In the genomic region with DNA sequence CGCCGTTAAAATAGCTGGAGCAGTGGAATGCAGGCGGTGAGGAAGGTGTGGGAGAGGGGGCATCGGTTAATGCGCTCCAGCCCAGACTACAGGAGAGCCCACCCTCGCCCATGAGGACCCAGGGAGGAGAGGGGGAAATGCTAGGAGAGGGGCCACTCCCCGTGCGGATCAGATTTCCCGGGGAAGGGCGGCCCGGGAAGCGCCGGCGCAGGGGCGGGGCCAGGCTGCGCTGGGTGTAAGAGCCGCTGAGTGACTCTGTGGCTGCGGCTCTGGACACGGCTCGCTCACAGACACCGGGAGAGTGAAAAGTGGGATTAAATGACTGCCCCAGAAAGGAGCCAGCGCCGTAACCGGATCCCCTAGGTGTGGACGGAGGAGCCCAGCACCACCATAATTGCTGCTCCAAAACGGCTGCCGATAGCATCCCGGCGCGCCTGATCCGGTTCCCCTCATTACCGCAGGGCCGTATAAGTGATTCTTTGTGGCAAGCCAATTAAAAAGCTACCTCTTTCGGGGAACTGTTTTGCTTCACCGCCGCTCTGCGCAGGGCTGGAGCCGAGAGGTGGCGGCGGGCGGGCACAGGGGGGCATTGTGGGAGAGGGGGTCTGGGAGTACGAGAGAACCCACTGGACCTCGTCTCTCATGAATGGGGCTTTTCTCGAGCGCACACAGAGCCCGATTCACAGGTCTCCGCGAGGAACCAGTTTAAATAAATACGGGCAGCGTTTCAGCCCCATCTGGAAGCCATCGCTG, we compare ENCODE assay signal across 8 cellular contexts. TPM values are rescaled to one million over a fixed set of nuclear protein-coding genes. Genes with fewer than 3 reads are reported as not detected.
A peak's percentile ranks its signal among the peaks of the same experiment; 100 is the strongest.
DNase-seq lines count a peak whose midpoint lies in the region; ATAC-seq, FAIRE-seq and TF ChIP-seq lines count a peak whose summit lies in the region.

No MANE protein-coding gene starts in this region.

- H3K27ac ChIP-seq in A549 = peak overlapping the region in 1 of 2 experiments; percentile 43; a peak in 2 of 6 replicates
- H3K27ac ChIP-seq in endothelial cell of umbilical vein (ENCODE audit: insufficient read depth, low read depth, low read length) = no peak overlapping the region
- H3K27ac ChIP-seq in muscle layer of colon (ENCODE audit: low read depth, low read length) = no peak overlapping the region

- H3K36me3 ChIP-seq in endothelial cell of umbilical vein (ENCODE audit: control insufficient read depth in 2 of 2, extremely low read depth in 1 of 2, insufficient read depth in 2 of 2, low read length in 2 of 2) (no peaks in the 10 kb centered on the region), muscle layer of colon (ENCODE audit: insufficient read depth, low read length) (no peaks in the 10 kb centered on the region)

- in situ Hi-C loops in GM13976 (cut with MboI; ENCODE audit: low sequenced_read_pairs, unreplicated experiment) = no loop called here

- no peaks in the 10 kb centered on the region for H3K79me2 ChIP-seq in endothelial cell of umbilical vein (ENCODE audit: control insufficient read depth, insufficient read depth, low read length)

- no peaks in the 10 kb centered on the region for H4K20me1 ChIP-seq in endothelial cell of umbilical vein (replicated peaks; ENCODE audit: control insufficient read depth, extremely low read depth, insufficient read depth, low read length)

- H2AFZ ChIP-seq in endothelial cell of umbilical vein (ENCODE audit: low read depth, low read length) = peak overlapping the region; percentile 96

- ATAC-seq in A549 (peak; percentile 67 to 84), GM21576 (IDR thresholded peaks at IDR 0.05; ENCODE audit: unreplicated experiment) (no peak), GM18867 (IDR thresholded peaks at IDR 0.05; ENCODE audit: unreplicated experiment) (no peak), HG03139 (IDR thresholded peaks at IDR 0.05; ENCODE audit: unreplicated experiment) (no peak)

- H3K27me3 ChIP-seq in endothelial cell of umbilical vein (ENCODE audit: control insufficient read depth in 2 of 2, insufficient read depth in 2 of 2, low read length in 2 of 2) (peaks cover 75 to 93% of the 10 kb centered on the region in 2 experiments), muscle layer of colon (ENCODE audit: control insufficient read depth in 1 of 2, insufficient read depth in 2 of 2, low read length in 2 of 2) (peaks cover 56 to 73% of the 10 kb centered on the region in 2 donors)

- WGBS in A549 (ENCODE audit: missing lambda C conversion rate) = 4% methylated on average over 50 of the region's 51 CpGs

- peak overlapping the region; percentile 46 for H3K4me3 ChIP-seq in A549
- H3K4me3 ChIP-seq in endothelial cell of umbilical vein (replicated peaks in 1 of 3; ENCODE audit: insufficient read depth in 1 of 3, low read depth in 1 of 3, low read length in 3 of 3) = peak overlapping the region; percentile 34 to 66 (median 61)
- peak overlapping the region; percentile 45 to 66 for H3K4me3 ChIP-seq in muscle layer of colon (ENCODE audit: low read depth in 1 of 2, low read length in 2 of 2)

- dilution Hi-C loops in endothelial cell of umbilical vein (cut with MboI; ENCODE audit: extremely low pct_ligation_motif_present, low sequenced_read_pairs) = no loop called here

- H3K4me1 ChIP-seq in A549 (peaks cover 28% of the 10 kb centered on the region), endothelial cell of umbilical vein (ENCODE audit: control insufficient read depth, extremely low read depth, insufficient read depth, low read length) (peaks cover 24% of the 10 kb centered on the region), muscle layer of colon (ENCODE audit: insufficient read depth, low read length) (peaks cover 40% of the 10 kb centered on the region)

- no peak for TF ChIP-seq RAD21 in A549 (conservative IDR thresholded peaks at IDR 0.05 in 1 of 2, IDR thresholded peaks at IDR 0.05 in 1 of 2)

- intact Hi-C loops in endothelial cell of umbilical vein (cut with micrococcal nuclease) = loop anchor here (5.0 kb wide), 4 partner anchors 39 to 196 kb away; partner anchors contain the start of genes SENP1 and TMEM106C

- no peaks in the 10 kb centered on the region for H3K9me3 ChIP-seq in A549
- no peaks in the 10 kb centered on the region for H3K9me3 ChIP-seq in endothelial cell of umbilical vein (replicated peaks; ENCODE audit: control insufficient read depth, insufficient read depth, low read length)
- H3K9me3 ChIP-seq in muscle layer of colon (ENCODE audit: low read length) = no peaks in the 10 kb centered on the region

- CTCF ChIA-PET in A549 (lab: Yijun Ruan, JAX) (interaction anchor here (0.6 to 1.7 kb wide), 4 partner anchors 9 to 83 kb away, joined by 3 to 4 read pairs (median 4); no protein-coding TSS in a partner anchor), endothelial cell of umbilical vein (lab: Charles Lee) (interaction anchor here (1.0 to 1.5 kb wide), 5 partner anchors 38 to 163 kb away, joined by 3 to 4 read pairs (median 3); partner anchors contain the start of genes ASB8 and TMEM106C)

- peak overlapping the region; percentile 94 for H3K4me2 ChIP-seq in A549
- peak overlapping the region; percentile 90 for H3K4me2 ChIP-seq in endothelial cell of umbilical vein (ENCODE audit: insufficient read depth, low read length)

- TF ChIP-seq CTCF in A549 (IDR thresholded peaks at IDR 0.05) (no peak), GM13976 (IDR thresholded peaks at IDR 0.05; ENCODE audit: borderline replicate concordance, control extremely low read depth, extremely low read depth, insufficient read depth, missing control alignments) (no peak), endothelial cell of umbilical vein (IDR thresholded peaks at IDR 0.05; ENCODE audit: extremely low read depth in 1 of 2, insufficient read depth in 1 of 2, low read depth in 1 of 2, low read length in 2 of 2) (no peak)

- POLR2A ChIA-PET in A549 (lab: Yijun Ruan, JAX) (interaction anchor here (1.2 to 1.4 kb wide), 2 partner anchors 97 to 104 kb away, joined by 3 read pairs; partner anchors contain the start of genes SENP1 and VDR), endothelial cell of umbilical vein (lab: Charles Lee) (interaction anchor here (0.5 kb wide), 1 partner anchor 11 kb away, joined by 3 read pairs; no protein-coding TSS in a partner anchor)

- TF ChIP-seq POLR2A in A549 (IDR thresholded peaks at IDR 0.05; ENCODE audit: low read length) = no peak
- TF ChIP-seq POLR2A in endothelial cell of umbilical vein (IDR thresholded peaks at IDR 0.05; ENCODE audit: low read depth, low read length) = no peak

- TF ChIP-seq EP300 in A549 (IDR thresholded peaks at IDR 0.05) = no peak

- no TSS peak for BruUV-seq in endothelial cell of umbilical vein (replicated peaks; lab: Mats Ljungman, UMichigan)

- H3K9me1 ChIP-seq in endothelial cell of umbilical vein (replicated peaks; ENCODE audit: control insufficient read depth, extremely low read depth, insufficient read depth, low read length) = no peaks in the 10 kb centered on the region

- H3K9ac ChIP-seq in endothelial cell of umbilical vein (replicated peaks; ENCODE audit: extremely low read depth, insufficient read depth, low read length) (no peak overlapping the region), muscle layer of colon (ENCODE audit: low read length) (no peak overlapping the region)

- DNase-seq in A549 (ENCODE audit: low read depth in 1 of 2, low spot score in 1 of 2) (peak in 1 of 2 experiments; percentile 75), GM13976 (ENCODE audit: low spot score) (peak; percentile 46), RPMI7951 (ENCODE audit: low read depth) (peak; percentile 59), endothelial cell of umbilical vein (ENCODE audit: low read depth, low spot score) (peak; percentile 39)

- FAIRE-seq in A549 (lab: Jason Lieb, UNC) (no peak), endothelial cell of umbilical vein (lab: Jason Lieb, UNC) (no peak)

TF ChIP-seq in A549, 52 proteins besides CTCF, POLR2A, EP300 and RAD21 (continues in another document):
- peak; percentile 48; the same call in 1 of the 2 replicates for TF ChIP-seq RNF2 (IDR thresholded peaks at IDR 0.05; ENCODE audit: borderline replicate concordance, low read depth)

RNA-seq across cellular contexts. Expression of gene COL2A1, which starts 2.7 kb away (rescaled TPM):
- polyA plus RNA-seq in A549 (2011; rRNA removed) (0.01 TPM in 1 of 2 replicates, not detected in the other), A549 (2017; fragmentation: RNase III; extraction: RNeasy Plus Mini Kit Qiagen cat#74134 plus additional on column Dnase treatment) (not detected in 3 replicates), endothelial cell of umbilical vein (not detected in 2 replicates)
- not detected in 2 replicates for polyA plus RNA-seq in A549 (2012; cell fraction: cytosol; rRNA removed)
- 0.05 and 0.16 TPM in 2 replicates for polyA plus RNA-seq in A549 (2012; cell fraction: nucleus; rRNA removed)
- polyA minus RNA-seq in A549 (2011; rRNA and poly(A)+ RNA removed) = not detected in 2 replicates
- not detected in 2 replicates for total RNA-seq in RPMI7951 (2014; rRNA removed; shearing (Covaris generic))
- total RNA-seq in endothelial cell of umbilical vein = not detected in 2 replicates
- polyA plus RNA-seq in endothelial cell of umbilical vein (2011; cell fraction: cytosol; rRNA removed) = 0.04 TPM in 1 of 2 replicates, not detected in the other
- 0.03 and 0.04 TPM in 2 replicates for polyA plus RNA-seq in endothelial cell of umbilical vein (2011; cell fraction: nucleus; rRNA removed)
- polyA plus RNA-seq in endothelial cell of umbilical vein (2012) = not detected in 2 replicates
- 0.07 TPM in 1 of 2 replicates, not detected in the other for polyA minus RNA-seq in endothelial cell of umbilical vein
- polyA minus RNA-seq in endothelial cell of umbilical vein (2011; cell fraction: cytosol; rRNA and poly(A)+ RNA removed) = not detected
- polyA minus RNA-seq in endothelial cell of umbilical vein (2011; cell fraction: nucleus; rRNA and poly(A)+ RNA removed) = not detected in 2 replicates

RNA-seq across cellular contexts. Expression of gene TMEM106C, which starts 38.2 kb away (rescaled TPM):
- polyA plus RNA-seq in A549 (2011; rRNA removed) (236 and 331 TPM in 2 replicates), A549 (2017; fragmentation: RNase III; extraction: RNeasy Plus Mini Kit Qiagen cat#74134 plus additional on column Dnase treatment) (166 to 178 TPM (median 178 TPM) in 3 replicates), endothelial cell of umbilical vein (148 and 170 TPM in 2 replicates)
- polyA plus RNA-seq in A549 (2012; cell fraction: cytosol; rRNA removed) = 197 and 216 TPM in 2 replicates
- 94.1 and 96.0 TPM in 2 replicates for polyA plus RNA-seq in A549 (2012; cell fraction: nucleus; rRNA removed)
- polyA minus RNA-seq in A549 (2011; rRNA and poly(A)+ RNA removed) = 197 and 260 TPM in 2 replicates
- total RNA-seq in RPMI7951 (2014; rRNA removed; shearing (Covaris generic)) = 237 and 269 TPM in 2 replicates
- total RNA-seq in endothelial cell of umbilical vein = 67.7 and 84.4 TPM in 2 replicates
- polyA plus RNA-seq in endothelial cell of umbilical vein (2011; cell fraction: cytosol; rRNA removed) = 146 and 159 TPM in 2 replicates
- polyA plus RNA-seq in endothelial cell of umbilical vein (2011; cell fraction: nucleus; rRNA removed) = 143 and 144 TPM in 2 replicates
- 61.0 and 104 TPM in 2 replicates for polyA plus RNA-seq in endothelial cell of umbilical vein (2012)
- polyA minus RNA-seq in endothelial cell of umbilical vein = 198 and 225 TPM in 2 replicates
- polyA minus RNA-seq in endothelial cell of umbilical vein (2011; cell fraction: cytosol; rRNA and poly(A)+ RNA removed) = 229 TPM
- 33.3 and 50.5 TPM in 2 replicates for polyA minus RNA-seq in endothelial cell of umbilical vein (2011; cell fraction: nucleus; rRNA and poly(A)+ RNA removed)

Comparison
In these comparisons a context has a peak if more than half of its experiments do, and no peak if none do; other contexts are left out.
1. ATAC-seq: peak in A549 (2 of 2); none in GM21576 (single experiment), GM18867 (single experiment) and HG03139 (single experiment).
2. Peak in every context shown above with its lines, with median percentiles within 50 percentile points of each other: H3K4me3 ChIP-seq.